17 cellular contexts compared by ENCODE assay signal in genomic region chr13:31765441-31765840, GRCh38. TPM values are rescaled to one million over a fixed set of nuclear protein-coding genes. Genes with fewer than 3 reads are reported as not detected.
DNase-seq lines count a peak whose midpoint lies in the region; ATAC-seq and TF ChIP-seq lines count a peak whose summit lies in the region.
"Had no signal": no experiment of that assay in that cellular context is flagged by ENCODE, and none has a peak within 500 bp of the region (broad histone marks: within the 10 kb centered on the region; RNA-seq: fewer than 3 reads in every experiment).

No MANE protein-coding gene starts in this region.

- 22 to 24% methylated on average over 2 of the region's 2 CpGs for WGBS in tibial nerve, 2 donors

- intact Hi-C loops in tibial artery (cut with DNase I; ENCODE audit: low total_unique reads) = no loop called here

- TF ChIP-seq POLR2A in tibial nerve (IDR thresholded peaks at IDR 0.05) = no peak

- H3K27ac ChIP-seq in tibial artery (peak overlapping the region; percentile 77 to 78), tibial nerve (no peak overlapping the region)
- H3K27ac ChIP-seq: right atrium auricular region had no signal

- in situ Hi-C loops in G401 (cut with HindIII; ENCODE audit: low sequenced_read_pairs) = no loop called here

- no peaks in the 10 kb centered on the region for H3K9me3 ChIP-seq in adipocyte (ENCODE audit: control insufficient read depth, low read length)
- no peaks in the 10 kb centered on the region for H3K9me3 ChIP-seq in tibial artery
- no peaks in the 10 kb centered on the region for H3K9me3 ChIP-seq in tibial nerve
- H3K9me3 ChIP-seq: HAP-1, right atrium auricular region had no signal

- no peak for TF ChIP-seq CTCF in foreskin fibroblast (IDR thresholded peaks at IDR 0.05; ENCODE audit: low read depth, low read length)
- no peak for TF ChIP-seq CTCF in tibial artery (IDR thresholded peaks at IDR 0.05)
- no peak for TF ChIP-seq CTCF in tibial nerve (IDR thresholded peaks at IDR 0.05)

- no peak for ATAC-seq in GM19035 (IDR thresholded peaks at IDR 0.05; ENCODE audit: unreplicated experiment)
- ATAC-seq: K562 had no signal

- H3K4me3 ChIP-seq in adipocyte (ENCODE audit: low read length) = no peak overlapping the region
- H3K4me3 ChIP-seq in foreskin fibroblast (ENCODE audit: low read depth in 1 of 2, low read length in 2 of 2) = no peak overlapping the region
- no peak overlapping the region for H3K4me3 ChIP-seq in tibial artery
- no peak overlapping the region for H3K4me3 ChIP-seq in tibial nerve
- H3K4me3 ChIP-seq: HAP-1, K562, right atrium auricular region had no signal

- H3K9ac ChIP-seq in adipocyte (ENCODE audit: low read length) = peak overlapping the region; percentile 54

- no peak for TF ChIP-seq EP300 in tibial nerve (IDR thresholded peaks at IDR 0.05)

- peak; percentile 32 for DNase-seq in H4 (ENCODE audit: low spot score)
- peak; percentile 71 for DNase-seq in adipocyte (ENCODE audit: low read depth)
- DNase-seq in foreskin fibroblast = peak; percentile 83 to 89
- no peak for DNase-seq in tibial artery
- no peak for DNase-seq in G401 (ENCODE audit: low spot score)
- no peak for DNase-seq in tibial nerve (ENCODE audit: low spot score in 2 of 2)
- DNase-seq: activated CD4-positive, alpha-beta T cell treated with anti-CD3 and anti-CD28 coated beads for 1 hour; activated CD8-positive, alpha-beta memory T cell treated with anti-CD3 and anti-CD28 coated beads, Interleukin-2, amount 50 U/mL, for 48 hours; CD4-positive, alpha-beta memory T cell; immature natural killer cell; SHP77 treated with DMSO at 0.1 percent for 48 hours; stimulated activated CD4-positive, alpha-beta T cell treated with anti-CD3 and anti-CD28 coated beads, Interleukin-2, amount 100 ng/mL, for 48 hours had no signal

- no peaks in the 10 kb centered on the region for H3K36me3 ChIP-seq in adipocyte (ENCODE audit: control insufficient read depth, insufficient read depth, low read length, severe bottlenecking)
- H3K36me3 ChIP-seq in tibial artery = no peaks in the 10 kb centered on the region
- H3K36me3 ChIP-seq in tibial nerve = no peaks in the 10 kb centered on the region
- H3K36me3 ChIP-seq: HAP-1, right atrium auricular region had no signal

- peaks cover 41% of the 10 kb centered on the region for H3K4me1 ChIP-seq in adipocyte (ENCODE audit: control insufficient read depth, insufficient read depth, low read length)
- H3K4me1 ChIP-seq in tibial artery = peaks cover 6 to 52% (median 33%) of the 10 kb centered on the region in 4 donors
- H3K4me1 ChIP-seq in tibial nerve = peaks cover 0 to 33% (median 8%) of the 10 kb centered on the region in 4 donors
- H3K4me1 ChIP-seq: right atrium auricular region had no signal

- H3K27me3 ChIP-seq in adipocyte (replicated peaks; ENCODE audit: control insufficient read depth, insufficient read depth, low read length) (no peaks in the 10 kb centered on the region), tibial artery (no peaks in the 10 kb centered on the region), tibial nerve (no peaks in the 10 kb centered on the region)
- H3K27me3 ChIP-seq: right atrium auricular region had no signal

RNA-seq across cellular contexts. Expression of gene RXFP2, which starts 26.1 kb away (rescaled TPM):
- total RNA-seq in H4 (2014; rRNA removed; shearing (Covaris generic)) = not detected in 2 replicates
- not detected in 2 replicates for total RNA-seq in G401 (2014; rRNA removed; shearing (Covaris generic))
- 1 to 10 TPM in 2 of 4 donors, not detected in 2; 1.0 to 2.2 TPM for total RNA-seq in tibial nerve
- total RNA-seq: CD4-positive, alpha-beta memory T cell; K562; right atrium auricular region; temporal lobe had no signal

Comparison
In these comparisons a context has a peak if more than half of its experiments do, and no peak if none do; other contexts are left out.
1. DNase-seq: peak in H4 (single experiment), adipocyte (single experiment) and foreskin fibroblast (2 of 2); none in tibial artery (0 of 2), G401 (single experiment) and tibial nerve (0 of 2).
2. H3K27ac ChIP-seq: peak in tibial artery (2 of 2); none in tibial nerve (0 of 4).